Comparison of ENCODE assay signal across 1 cellular context in genomic region chr12:108734200-108734906, GRCh38.
TF ChIP-seq lines count a peak whose summit lies in the region.

No MANE protein-coding gene starts in this region.

TF ChIP-seq in A549, 52 proteins besides CTCF, POLR2A, EP300 and RAD21 (continued from another document):
- TF ChIP-seq ELK1 (IDR thresholded peaks at IDR 0.05; ENCODE audit: low read depth, low read length), result no peak
- TF ChIP-seq POLR2AphosphoS2 (conservative IDR thresholded peaks at IDR 0.05; ENCODE audit: low read length), result no peak
- peak; percentile 64; the same call in 1 of the 2 replicates for TF ChIP-seq NFE2L2 (conservative IDR thresholded peaks at IDR 0.05; ENCODE audit: low read length)
- TF ChIP-seq REST (IDR thresholded peaks at IDR 0.05), result no peak
- no peak for TF ChIP-seq NPAS2 (CRISPR knock-in tag; IDR thresholded peaks at IDR 0.05; ENCODE audit: borderline replicate concordance)
- no peak for TF ChIP-seq CBX2 (IDR thresholded peaks at IDR 0.05; ENCODE audit: borderline replicate concordance, low read depth)
- TF ChIP-seq FOSL2 (IDR thresholded peaks at IDR 0.05), result no peak
- peak; percentile 76 for TF ChIP-seq FOSL2 (CRISPR knock-in tag; IDR thresholded peaks at IDR 0.05)
- TF ChIP-seq BHLHE40 (IDR thresholded peaks at IDR 0.05; ENCODE audit: low read depth, low read length), result no peak
- TF ChIP-seq KDM5A (IDR thresholded peaks at IDR 0.05), result no peak
- no peak for TF ChIP-seq FOSB (CRISPR knock-in tag; IDR thresholded peaks at IDR 0.05)
